In genomic region chr11:7072401-7073028, GRCh38 we compare ENCODE assay signal across 20 cellular contexts. TPM values are rescaled to one million over a fixed set of nuclear protein-coding genes. Genes with fewer than 3 reads are reported as not detected.
A peak's percentile ranks its signal among the peaks of the same experiment; 100 is the strongest.
DNase-seq lines count a peak whose midpoint lies in the region; ATAC-seq and TF ChIP-seq lines count a peak whose summit lies in the region.
"Had no signal": no experiment of that assay in that cellular context is flagged by ENCODE, and none has a peak within 500 bp of the region (broad histone marks: within the 10 kb centered on the region; RNA-seq: fewer than 3 reads in every experiment).

No MANE protein-coding gene starts in this region.

- H3K36me3 Mint-ChIP-seq in osteocyte (ENCODE audit: unreplicated experiment) = no peaks in the 10 kb centered on the region
- H3K36me3 Mint-ChIP-seq: CD8-positive, alpha-beta memory T cell had no signal

- peaks cover 5% of the 10 kb centered on the region for H3K27me3 Mint-ChIP-seq in osteocyte (ENCODE audit: unreplicated experiment)

- DNase-seq in NCI-H2107 treated with DMSO at 0.1 percent for 48 hours (lab: John Stamatoyannopoulos, UW; ENCODE audit: unreplicated experiment) = peak; percentile 5
- no peak for DNase-seq in NCI-H2107 (lab: John Stamatoyannopoulos, UW)
- peak; percentile 51 for DNase-seq in NCI-H526 treated with DMSO at 0.1 percent for 48 hours (lab: John Stamatoyannopoulos, UW)
- DNase-seq in foreskin keratinocyte = peak; percentile 13 to 59
- no peak for DNase-seq in osteocyte (ENCODE audit: extremely low spot score, unreplicated experiment)
- no peak for DNase-seq in COR-L47 (lab: John Stamatoyannopoulos, UW)
- DNase-seq: CD8-positive, alpha-beta memory T cell; DMS 273 treated with DMSO at 0.1 percent for 48 hours; HFFc6; IMR-90; Kasumi-1; NCI-H1105 treated with DMSO at 0.1 percent for 48 hours; NCI-H2029 treated with DMSO at 0.1 percent for 48 hours; NCI-H226 had no signal

- ATAC-seq in foreskin keratinocyte = peak; percentile 64
- no peak for ATAC-seq in HG03139 (IDR thresholded peaks at IDR 0.05; ENCODE audit: unreplicated experiment)
- no peak for ATAC-seq in HG02885 (IDR thresholded peaks at IDR 0.05; ENCODE audit: poor library complexity, unreplicated experiment)

- no peaks in the 10 kb centered on the region for H3K9me3 Mint-ChIP-seq in osteocyte (ENCODE audit: unreplicated experiment)

- no peaks in the 10 kb centered on the region for H3K4me1 Mint-ChIP-seq in osteocyte (ENCODE audit: unreplicated experiment)
- H3K4me1 Mint-ChIP-seq: CD8-positive, alpha-beta memory T cell had no signal

- H3K4me3 Mint-ChIP-seq in osteocyte (ENCODE audit: unreplicated experiment) = no peak overlapping the region
- H3K4me3 Mint-ChIP-seq: CD8-positive, alpha-beta memory T cell; HFFc6 had no signal

- no peaks in the 10 kb centered on the region for H3K27me3 ChIP-seq in foreskin keratinocyte
- H3K27me3 ChIP-seq: BLaER1, SJSA1 had no signal

- H3K27ac ChIP-seq in foreskin keratinocyte = no peak overlapping the region
- H3K27ac ChIP-seq: BLaER1, SJSA1 had no signal

- TF ChIP-seq CTCF in foreskin keratinocyte (conservative IDR thresholded peaks at IDR 0.05) (no peak), osteocyte (IDR thresholded peaks at IDR 0.05) (no peak)

- no peaks in the 10 kb centered on the region for H3K4me1 ChIP-seq in foreskin keratinocyte
- H3K4me1 ChIP-seq: BLaER1, SJSA1 had no signal

- H3K27ac Mint-ChIP-seq in osteocyte (ENCODE audit: unreplicated experiment) = no peak overlapping the region
- H3K27ac Mint-ChIP-seq: CD8-positive, alpha-beta memory T cell; HFFc6 had no signal

RNA-seq across cellular contexts. Expression of gene RBMXL2, which starts 16.3 kb away (rescaled TPM):
- not detected in 2 replicates for total RNA-seq in foreskin keratinocyte
- polyA plus RNA-seq in foreskin keratinocyte = not detected in 2 replicates
- total RNA-seq in osteocyte = not detected in 2 replicates
- total RNA-seq: A172; CD8-positive, alpha-beta memory T cell; HFFc6; HT1080; IMR-90; SJSA1 had no signal
- polyA plus RNA-seq: CD8-positive, alpha-beta memory T cell; IMR-90 had no signal

RNA-seq across cellular contexts. Expression of gene NLRP14, which starts 52.2 kb away (rescaled TPM):
- total RNA-seq in foreskin keratinocyte (0.04 and 0.07 TPM in 2 replicates), osteocyte (not detected in 2 replicates)
- polyA plus RNA-seq in foreskin keratinocyte = not detected in 2 replicates
- total RNA-seq: A172; CD8-positive, alpha-beta memory T cell; HT1080; SJSA1 had no signal
- polyA plus RNA-seq: CD8-positive, alpha-beta memory T cell; IMR-90 had no signal

RNA-seq across cellular contexts. Expression of gene ZNF214, which starts 52.4 kb away (rescaled TPM):
- total RNA-seq in foreskin keratinocyte (2.1 and 2.2 TPM in 2 replicates), osteocyte (2.3 and 2.6 TPM in 2 replicates)
- 0.56 and 0.73 TPM in 2 replicates for polyA plus RNA-seq in foreskin keratinocyte
- total RNA-seq: CD8-positive, alpha-beta memory T cell; SJSA1 had no signal
- polyA plus RNA-seq: CD8-positive, alpha-beta memory T cell had no signal

Comparison
In these comparisons a context has a peak if more than half of its experiments do, and no peak if none do; other contexts are left out.
1. DNase-seq: peak in NCI-H2107 treated with DMSO at 0.1 percent for 48 hours (single experiment), NCI-H526 treated with DMSO at 0.1 percent for 48 hours (single experiment) and foreskin keratinocyte (2 of 2); none in NCI-H2107 (single experiment), osteocyte (single experiment) and COR-L47 (single experiment).